ENCODE assay signal across 22 cellular contexts in genomic region chr1:109490934-109491302, GRCh38. TPM values are rescaled to one million over a fixed set of nuclear protein-coding genes. Genes with fewer than 3 reads are reported as not detected.
DNase-seq lines count a peak whose midpoint lies in the region; ATAC-seq and TF ChIP-seq lines count a peak whose summit lies in the region.
"Had no signal": no experiment of that assay in that cellular context is flagged by ENCODE, and none has a peak within 500 bp of the region (broad histone marks: within the 10 kb centered on the region; RNA-seq: fewer than 3 reads in every experiment).

No MANE protein-coding gene starts in this region.

- ATAC-seq in CD4-positive, alpha-beta T cell (ENCODE audit: poor library complexity) = no peak
- peak in 1 of 4 donors; percentile 1 for ATAC-seq in psoas muscle
- ATAC-seq in lower lobe of right lung = no peak
- no peak for ATAC-seq in HG03442 (IDR thresholded peaks at IDR 0.05; ENCODE audit: unreplicated experiment)

- peaks cover 0 to 68% of the 10 kb centered on the region in 2 donors for H3K36me3 ChIP-seq in psoas muscle (ENCODE audit: insufficient read depth in 1 of 2, low read depth in 1 of 2)
- peaks cover 29% of the 10 kb centered on the region for H3K36me3 ChIP-seq in lower lobe of right lung
- H3K36me3 ChIP-seq: neural progenitor cell had no signal

- H3K27ac Mint-ChIP-seq in CD4-positive, alpha-beta T cell = peak overlapping the region; percentile 47
- H3K27ac Mint-ChIP-seq: activated CD4-positive, alpha-beta T cell treated with anti-CD3 and anti-CD28 coated beads for 36 hours; effector memory CD8-positive, alpha-beta T cell; neural progenitor cell; stimulated activated memory B cell treated with anti-CD40 and anti-IgM and Interleukin-4, amounts not matched to agents 10 μg/mL and 1 μg/mL and 100 μg/mL, for 72 hours; T-helper 1 cell treated with Interleukin-12 subunit alpha and Interleukin-12 subunit beta and Interleukin-4 antibody, amounts not matched to agents 30 μg/mL and 1 μg/mL, for 36 hours had no signal

- peak; percentile 19 for TF ChIP-seq CTCF in CD4-positive, alpha-beta T cell (IDR thresholded peaks at IDR 0.05)
- peak; percentile 13; the same call in 1 of the 2 replicates for TF ChIP-seq CTCF in LNCAP (IDR thresholded peaks at IDR 0.05)
- TF ChIP-seq CTCF in psoas muscle (IDR thresholded peaks at IDR 0.05) = no peak
- no peak for TF ChIP-seq CTCF in lower lobe of right lung (IDR thresholded peaks at IDR 0.05)

- no peaks in the 10 kb centered on the region for H3K9me3 ChIP-seq in CD4-positive, alpha-beta T cell (ENCODE audit: control insufficient read depth, low read length)
- no peaks in the 10 kb centered on the region for H3K9me3 ChIP-seq in psoas muscle
- no peaks in the 10 kb centered on the region for H3K9me3 ChIP-seq in lower lobe of right lung
- H3K9me3 ChIP-seq: heart right ventricle, right lobe of liver, upper lobe of right lung had no signal

- no peaks in the 10 kb centered on the region for H3K9me3 Mint-ChIP-seq in CD4-positive, alpha-beta T cell
- H3K9me3 Mint-ChIP-seq: activated T-cell treated with anti-CD3 and anti-CD28 coated beads, Interleukin-2, amount 50 U/mL, for 4 hours; CD4-positive, alpha-beta memory T cell; effector memory CD8-positive, alpha-beta T cell; neural progenitor cell; stimulated activated memory B cell treated with anti-CD40 and anti-IgM and Interleukin-4, amounts not matched to agents 10 μg/mL and 1 μg/mL and 100 μg/mL, for 72 hours; T-helper 1 cell treated with Interleukin-12 subunit alpha and Interleukin-12 subunit beta and Interleukin-4 antibody, amounts not matched to agents 30 μg/mL and 1 μg/mL, for 36 hours had no signal

- no peak overlapping the region for H3K4me3 ChIP-seq in psoas muscle
- no peak overlapping the region for H3K4me3 ChIP-seq in lower lobe of right lung
- H3K4me3 ChIP-seq: GM12878, heart right ventricle, neural progenitor cell, right lobe of liver, SK-N-MC, upper lobe of right lung had no signal

- DNase-seq in CD4-positive, alpha-beta T cell = no peak
- no peak for DNase-seq in psoas muscle
- no peak for DNase-seq in lower lobe of right lung
- DNase-seq in erythroblast (lab: John Stamatoyannopoulos, UW) = no peak
- DNase-seq: upper lobe of right lung had no signal

- peak overlapping the region; percentile 82 for H3K4me3 Mint-ChIP-seq in CD4-positive, alpha-beta T cell
- H3K4me3 Mint-ChIP-seq: activated CD4-positive, alpha-beta T cell treated with anti-CD3 and anti-CD28 coated beads for 36 hours; activated T-cell treated with anti-CD3 and anti-CD28 coated beads, Interleukin-2, amount 50 U/mL, for 4 hours; effector memory CD8-positive, alpha-beta T cell; neural progenitor cell; stimulated activated memory B cell treated with anti-CD40 and anti-IgM and Interleukin-4, amounts not matched to agents 10 μg/mL and 1 μg/mL and 100 μg/mL, for 72 hours; T-helper 1 cell treated with Interleukin-12 subunit alpha and Interleukin-12 subunit beta and Interleukin-4 antibody, amounts not matched to agents 30 μg/mL and 1 μg/mL, for 36 hours had no signal

- H3K27ac ChIP-seq in CD4-positive, alpha-beta T cell (ENCODE audit: low read depth, low read length) = no peak overlapping the region
- H3K27ac ChIP-seq in angular gyrus (ENCODE audit: low read depth, low read length) (peak overlapping the region; percentile 22), psoas muscle (peak overlapping the region; percentile 42), lower lobe of right lung (no peak overlapping the region)
- H3K27ac ChIP-seq: neural progenitor cell, right lobe of liver, SK-N-MC, upper lobe of right lung had no signal

- CTCF ChIA-PET in CD4-positive, alpha-beta T cell (lab: Charles Lee) = interaction anchor here (0.6 to 24.2 kb wide), 17 partner anchors 9 to 77 kb away, joined by 3 to 474 read pairs (median 5); partner anchors contain the start of genes AMIGO1 and PSMA5

- peaks cover 28% of the 10 kb centered on the region for H3K4me1 ChIP-seq in psoas muscle
- H3K4me1 ChIP-seq in lower lobe of right lung = peaks cover 18% of the 10 kb centered on the region

- POLR2A ChIA-PET in CD4-positive, alpha-beta T cell (lab: Charles Lee) = interaction anchor here (0.9 to 22.6 kb wide), 4 partner anchors 9 to 57 kb away, joined by 3 to 318 read pairs (median 6); partner anchors contain the start of gene GNAI3

- TF ChIP-seq POLR2A in erythroblast (IDR thresholded peaks at IDR 0.05; ENCODE audit: low read length) = no peak

- H3K27me3 ChIP-seq in CD4-positive, alpha-beta T cell (ENCODE audit: control insufficient read depth, insufficient read depth, low read length) = no peaks in the 10 kb centered on the region
- H3K27me3 ChIP-seq in psoas muscle (ENCODE audit: insufficient read depth in 3 of 3, low read length in 2 of 3) (no peaks in the 10 kb centered on the region), lower lobe of right lung (ENCODE audit: low read depth) (no peaks in the 10 kb centered on the region)
- H3K27me3 ChIP-seq: heart right ventricle, neural progenitor cell, right lobe of liver, upper lobe of right lung had no signal

- peaks cover 31% of the 10 kb centered on the region for H3K4me1 Mint-ChIP-seq in CD4-positive, alpha-beta T cell (ENCODE audit: low read depth)

- intact Hi-C loops in CD4-positive, alpha-beta T cell (cut with DNase I, micrococcal nuclease) = loop anchor here (1.0 to 5.0 kb wide), 4 partner anchors 41 to 229 kb away; no protein-coding TSS in a partner anchor
- intact Hi-C loops in psoas muscle (cut with DNase I) = loop anchor here in 1 of 2 donors (5.0 kb wide), 1 partner anchor 69 kb away; no protein-coding TSS in a partner anchor
- intact Hi-C loops in lower lobe of right lung (cut with DNase I) = no loop called here

- 47 to 69% (median 54%) methylated on average over 11 of the region's 11 CpGs for WGBS in psoas muscle, 3 donors

- H3K36me3 Mint-ChIP-seq in CD4-positive, alpha-beta T cell (ENCODE audit: low read depth) = peaks cover 44% of the 10 kb centered on the region

- H3K27me3 Mint-ChIP-seq in CD4-positive, alpha-beta T cell = no peaks in the 10 kb centered on the region
- H3K27me3 Mint-ChIP-seq: activated CD4-positive, alpha-beta T cell treated with anti-CD3 and anti-CD28 coated beads for 36 hours; CD4-positive, alpha-beta memory T cell; effector memory CD8-positive, alpha-beta T cell; stimulated activated memory B cell treated with anti-CD40 and anti-IgM and Interleukin-4, amounts not matched to agents 10 μg/mL and 1 μg/mL and 100 μg/mL, for 72 hours had no signal

RNA-seq across cellular contexts. Expression of gene CYB561D1, which starts 3.0 kb away (rescaled TPM):
- total RNA-seq in CD4-positive, alpha-beta T cell = 10 to 100 TPM; 12.0 to 15.0 TPM
- total RNA-seq in psoas muscle (1 to 10 TPM; 2.4 to 4.0 (median 3.7) TPM), lower lobe of right lung (15.1 TPM)
- polyA plus RNA-seq in psoas muscle = 10 to 100 TPM in 1 of 3 donors, 1 to 10 TPM in 2; 1.8 to 15.0 (median 3.5) TPM

RNA-seq across cellular contexts. Expression of gene ATXN7L2, which starts 7.2 kb away (rescaled TPM):
- total RNA-seq in CD4-positive, alpha-beta T cell = 10 to 100 TPM; 11.8 to 13.1 TPM
- total RNA-seq in psoas muscle (10 to 100 TPM in 1 of 4 donors, 1 to 10 TPM in 3; 4.4 to 14.1 (median 8.4) TPM), lower lobe of right lung (3.8 TPM)
- polyA plus RNA-seq in psoas muscle = 1 to 10 TPM; 5.1 to 5.2 (median 5.1) TPM

RNA-seq across cellular contexts. Expression of gene AMIGO1, which starts 18.6 kb away (rescaled TPM):
- total RNA-seq in CD4-positive, alpha-beta T cell = 10 to 100 TPM; 16.9 TPM
- total RNA-seq in psoas muscle (10 to 100 TPM in 3 of 4 donors, 1 to 10 TPM in 1; 8.7 to 16.6 (median 11.4) TPM), lower lobe of right lung (9.1 TPM)
- polyA plus RNA-seq in psoas muscle = 10 to 100 TPM in 1 of 3 donors, 1 to 10 TPM in 2; 3.1 to 16.0 (median 8.0) TPM

RNA-seq across cellular contexts. Expression of gene SYPL2, which starts 24.6 kb away (rescaled TPM):
- total RNA-seq in CD4-positive, alpha-beta T cell = not detected
- total RNA-seq in psoas muscle (100 to 1,000 TPM; 125 to 203 (median 163) TPM), lower lobe of right lung (1.5 TPM)
- polyA plus RNA-seq in psoas muscle = 10 to 100 TPM; 35.3 to 67.8 (median 66.2) TPM
- total RNA-seq: CD4-positive, alpha-beta memory T cell; esophagus mucosa had no signal
- polyA plus RNA-seq: CD4-positive, alpha-beta memory T cell had no signal

RNA-seq across cellular contexts. Expression of gene GPR61, which starts 48.8 kb away (rescaled TPM):
- total RNA-seq in CD4-positive, alpha-beta T cell = under 1 TPM; 0.53 to 0.85 TPM
- total RNA-seq in psoas muscle (1 to 10 TPM in 1 of 4 donors, under 1 TPM in 1, not detected in 2; 0.18 to 1.4 TPM), lower lobe of right lung (not detected)
- under 1 TPM in 1 of 3 donors, not detected in 2; 0.10 TPM for polyA plus RNA-seq in psoas muscle
- total RNA-seq: activated T-cell treated with anti-CD3 and anti-CD28 coated beads, Interleukin-2, amount 50 U/mL, for 4 hours; esophagus mucosa; HepG2; kidney epithelial cell; right lobe of liver; upper lobe of right lung had no signal
- polyA plus RNA-seq: heart right ventricle, HepG2 had no signal

Comparison
In these comparisons a context has a peak if more than half of its experiments do, and no peak if none do; other contexts are left out.
1. H3K27ac ChIP-seq: peak in angular gyrus (single experiment) and psoas muscle (single experiment); none in CD4-positive, alpha-beta T cell (single experiment) and lower lobe of right lung (single experiment).
2. CTCF ChIP-seq: peak in CD4-positive, alpha-beta T cell (single experiment) and LNCAP (single experiment); none in psoas muscle (single experiment) and lower lobe of right lung (single experiment).